2 cellular contexts compared by ENCODE assay signal in genomic region chrX:69195197-69195596, GRCh38.
TF ChIP-seq lines count a peak whose summit lies in the region.

No MANE protein-coding gene starts in this region.

TF ChIP-seq in SK-N-SH, 30 proteins besides CTCF, POLR2A, EP300 and RAD21 (continued from another document):
- TF ChIP-seq YY1 (IDR thresholded peaks at IDR 0.05; ENCODE audit: low read depth) (no peak), SMC3 (IDR thresholded peaks at IDR 0.05; ENCODE audit: low read depth, low read length) (no peak), USF1 (IDR thresholded peaks at IDR 0.05; ENCODE audit: borderline replicate concordance, low read depth) (no peak), RFX5 (IDR thresholded peaks at IDR 0.05; ENCODE audit: low read length) (no peak), EZH2phosphoT487 (IDR thresholded peaks at IDR 0.05; ENCODE audit: borderline replicate concordance, low read depth) (no peak), PBX3 (IDR thresholded peaks at IDR 0.05) (no peak), TEAD4 (IDR thresholded peaks at IDR 0.05; ENCODE audit: borderline replicate concordance, insufficient read depth) (no peak), GABPA (IDR thresholded peaks at IDR 0.05; ENCODE audit: low read depth) (no peak), NRF1 (IDR thresholded peaks at IDR 0.05; ENCODE audit: low read depth, low read length) (no peak), TCF12 (IDR thresholded peaks at IDR 0.05) (no peak), JUND (IDR thresholded peaks at IDR 0.05) (no peak), MAX (IDR thresholded peaks at IDR 0.05; ENCODE audit: low read depth) (no peak), NFIC (IDR thresholded peaks at IDR 0.05; ENCODE audit: borderline replicate concordance) (no peak), CHD2 (IDR thresholded peaks at IDR 0.05; ENCODE audit: low read length, partially characterized antibody) (no peak)
TF ChIP-seq in SK-N-SH: peak in this region for 0.

TF ChIP-seq in SK-N-SH treated with all-trans-retinoic acid at 6 μM for 48 hours, 23 proteins besides CTCF, POLR2A, EP300 and RAD21:
- TF ChIP-seq CREB5 (CRISPR knock-in tag; IDR thresholded peaks at IDR 0.05; ENCODE audit: low read depth), result no peak
- no peak for TF ChIP-seq CSRNP3 (CRISPR knock-in tag; IDR thresholded peaks at IDR 0.05)
- no peak for TF ChIP-seq BACH2 (CRISPR knock-in tag; IDR thresholded peaks at IDR 0.05; ENCODE audit: borderline replicate concordance)
- no peak for TF ChIP-seq ZNF8 (CRISPR knock-in tag; IDR thresholded peaks at IDR 0.05)
- no peak for TF ChIP-seq TSHZ2 (CRISPR knock-in tag; IDR thresholded peaks at IDR 0.05)
- no peak for TF ChIP-seq ESRRG (CRISPR knock-in tag; IDR thresholded peaks at IDR 0.05)
- TF ChIP-seq PATZ1 (CRISPR knock-in tag; IDR thresholded peaks at IDR 0.05; ENCODE audit: borderline replicate concordance), result no peak
- no peak for TF ChIP-seq SNAI2 (CRISPR knock-in tag; IDR thresholded peaks at IDR 0.05)
- no peak for TF ChIP-seq ZC3H10 (CRISPR knock-in tag; IDR thresholded peaks at IDR 0.05)
- no peak for TF ChIP-seq RARB (CRISPR knock-in tag; IDR thresholded peaks at IDR 0.05)
- no peak for TF ChIP-seq TOX (CRISPR knock-in tag; IDR thresholded peaks at IDR 0.05; ENCODE audit: borderline replicate concordance)
- no peak for TF ChIP-seq ZFP30 (CRISPR knock-in tag; IDR thresholded peaks at IDR 0.05)
- no peak for TF ChIP-seq POU6F1 (CRISPR knock-in tag; IDR thresholded peaks at IDR 0.05; ENCODE audit: borderline replicate concordance, low read depth)
- no peak for TF ChIP-seq ZNF565 (CRISPR knock-in tag; conservative IDR thresholded peaks at IDR 0.05; ENCODE audit: low read depth)
- no peak for TF ChIP-seq ZFP3 (CRISPR knock-in tag; IDR thresholded peaks at IDR 0.05)
- TF ChIP-seq GLIS3 (CRISPR knock-in tag; IDR thresholded peaks at IDR 0.05), result no peak
- TF ChIP-seq CSDC2 (CRISPR knock-in tag; IDR thresholded peaks at IDR 0.05), result no peak
- no peak for TF ChIP-seq ZNF70 (CRISPR knock-in tag; IDR thresholded peaks at IDR 0.05)
- no peak for TF ChIP-seq OSR1 (CRISPR knock-in tag; IDR thresholded peaks at IDR 0.05)
